In genomic region chr5:134383980-134384697, GRCh38 we compare ENCODE assay signal across 17 cellular contexts. TPM values are rescaled to one million over a fixed set of nuclear protein-coding genes. Genes with fewer than 3 reads are reported as not detected.
DNase-seq lines count a peak whose midpoint lies in the region; ATAC-seq and TF ChIP-seq lines count a peak whose summit lies in the region.
"Had no signal": no experiment of that assay in that cellular context is flagged by ENCODE, and none has a peak within 500 bp of the region (broad histone marks: within the 10 kb centered on the region; RNA-seq: fewer than 3 reads in every experiment).

No MANE protein-coding gene starts in this region.

- peak overlapping the region; percentile 85 for H3K27ac Mint-ChIP-seq in activated naive CD8-positive, alpha-beta T cell treated with anti-CD3 and anti-CD28 coated beads for 36 hours
- peak overlapping the region; percentile 79 for H3K27ac Mint-ChIP-seq in stimulated activated effector memory CD8-positive, alpha-beta T cell treated with anti-CD3 and anti-CD28 coated beads, Interleukin-12 subunit alpha, Interleukin-12 subunit beta, amount 100 ng/mL, for 72 hours
- H3K27ac Mint-ChIP-seq: mesothelial cell of epicardium, neural progenitor cell had no signal

- peaks cover 26% of the 10 kb centered on the region for H3K4me1 Mint-ChIP-seq in activated T-cell treated with anti-CD3 and anti-CD28 coated beads, Interleukin-2, amount 50 U/mL, for 4 hours (ENCODE audit: low read depth)
- H3K4me1 Mint-ChIP-seq in activated naive CD8-positive, alpha-beta T cell treated with anti-CD3 and anti-CD28 coated beads for 36 hours = peaks cover 21% of the 10 kb centered on the region
- H3K4me1 Mint-ChIP-seq in stimulated activated effector memory CD8-positive, alpha-beta T cell treated with anti-CD3 and anti-CD28 coated beads, Interleukin-12 subunit alpha, Interleukin-12 subunit beta, amount 100 ng/mL, for 72 hours = peaks cover 13% of the 10 kb centered on the region
- H3K4me1 Mint-ChIP-seq: mesothelial cell of epicardium, neural progenitor cell had no signal

- peak overlapping the region; percentile 11 for H3K4me3 Mint-ChIP-seq in activated T-cell treated with anti-CD3 and anti-CD28 coated beads, Interleukin-2, amount 50 U/mL, for 4 hours
- peak overlapping the region; percentile 45 for H3K4me3 Mint-ChIP-seq in activated naive CD8-positive, alpha-beta T cell treated with anti-CD3 and anti-CD28 coated beads for 36 hours
- no peak overlapping the region for H3K4me3 Mint-ChIP-seq in stimulated activated effector memory CD8-positive, alpha-beta T cell treated with anti-CD3 and anti-CD28 coated beads, Interleukin-12 subunit alpha, Interleukin-12 subunit beta, amount 100 ng/mL, for 72 hours
- H3K4me3 Mint-ChIP-seq: mesothelial cell of epicardium, neural progenitor cell had no signal

- no peaks in the 10 kb centered on the region for H3K27me3 Mint-ChIP-seq in activated T-cell treated with anti-CD3 and anti-CD28 coated beads, Interleukin-2, amount 50 U/mL, for 4 hours (ENCODE audit: low read depth)
- H3K27me3 Mint-ChIP-seq in activated naive CD8-positive, alpha-beta T cell treated with anti-CD3 and anti-CD28 coated beads for 36 hours = no peaks in the 10 kb centered on the region

- no peak for DNase-seq in activated T-cell treated with anti-CD3 and anti-CD28 coated beads, Interleukin-2, amount 50 U/mL, for 4 hours
- DNase-seq in activated T-cell treated with anti-CD3 and anti-CD28 coated beads, Interleukin-2, amount 50 U/mL, for 1 hour = no peak
- DNase-seq in GM13977 (ENCODE audit: low spot score) = peak; percentile 35
- DNase-seq in activated naive CD8-positive, alpha-beta T cell treated with anti-CD3 and anti-CD28 coated beads for 36 hours = no peak
- no peak for DNase-seq in stimulated activated effector memory CD8-positive, alpha-beta T cell treated with anti-CD3 and anti-CD28 coated beads, Interleukin-12 subunit alpha, Interleukin-12 subunit beta, amount 100 ng/mL, for 72 hours (ENCODE audit: low spot score in 2 of 2)
- no peak for DNase-seq in NCI-H82 treated with DMSO at 0.1 percent for 48 hours (lab: John Stamatoyannopoulos, UW; ENCODE audit: unreplicated experiment)
- DNase-seq in Right ventricle myocardium superior = no peak
- no peak for DNase-seq in DMS79 (lab: John Stamatoyannopoulos, UW)
- DNase-seq: erythroblast; H7; NCI-H2029; NCI-H510A; retina; stimulated activated naive CD4-positive, alpha-beta T cell treated with Interleukin-2 at 50 U/mL for 16 hours; SW 1271 had no signal

- intact Hi-C loops in Right ventricle myocardium superior (cut with DNase I) = no loop called here

- TF ChIP-seq CTCF in GM13977 (IDR thresholded peaks at IDR 0.05; ENCODE audit: extremely low read depth, insufficient read depth, missing control alignments) = no peak

- peak; percentile 34 to 64 for ATAC-seq in activated T-cell treated with anti-CD3 and anti-CD28 coated beads, Interleukin-2, amount 50 U/mL, for 4 hours
- ATAC-seq in stimulated activated effector memory CD8-positive, alpha-beta T cell treated with anti-CD3 and anti-CD28 coated beads, Interleukin-12 subunit alpha, Interleukin-12 subunit beta, amount 100 ng/mL, for 72 hours = no peak
- no peak for ATAC-seq in Right ventricle myocardium superior (ENCODE audit: poor library complexity)

- H3K9me3 Mint-ChIP-seq in activated T-cell treated with anti-CD3 and anti-CD28 coated beads, Interleukin-2, amount 50 U/mL, for 4 hours = no peaks in the 10 kb centered on the region
- H3K9me3 Mint-ChIP-seq in activated naive CD8-positive, alpha-beta T cell treated with anti-CD3 and anti-CD28 coated beads for 36 hours = no peaks in the 10 kb centered on the region
- no peaks in the 10 kb centered on the region for H3K9me3 Mint-ChIP-seq in stimulated activated effector memory CD8-positive, alpha-beta T cell treated with anti-CD3 and anti-CD28 coated beads, Interleukin-12 subunit alpha, Interleukin-12 subunit beta, amount 100 ng/mL, for 72 hours
- H3K9me3 Mint-ChIP-seq: mesothelial cell of epicardium, neural progenitor cell had no signal

- in situ Hi-C loops in GM13977 (cut with MboI; ENCODE audit: low pct_unique_long_range_greater_than_20kb, low sequenced_read_pairs, unreplicated experiment) = no loop called here

- peaks cover 33% of the 10 kb centered on the region for H3K36me3 Mint-ChIP-seq in activated T-cell treated with anti-CD3 and anti-CD28 coated beads, Interleukin-2, amount 50 U/mL, for 4 hours (ENCODE audit: insufficient read depth)
- H3K36me3 Mint-ChIP-seq in activated naive CD8-positive, alpha-beta T cell treated with anti-CD3 and anti-CD28 coated beads for 36 hours = peaks cover 33% of the 10 kb centered on the region
- peaks cover 100% of the 10 kb centered on the region for H3K36me3 Mint-ChIP-seq in stimulated activated effector memory CD8-positive, alpha-beta T cell treated with anti-CD3 and anti-CD28 coated beads, Interleukin-12 subunit alpha, Interleukin-12 subunit beta, amount 100 ng/mL, for 72 hours

RNA-seq across cellular contexts. Expression of gene UBE2B, which starts 12.8 kb away (rescaled TPM):
- total RNA-seq in activated T-cell treated with anti-CD3 and anti-CD28 coated beads, Interleukin-2, amount 50 U/mL, for 4 hours = 100 to 1,000 TPM in 1 of 3 donors, 10 to 100 TPM in 2; 84.1 to 104 (median 95.9) TPM
- 10 to 100 TPM; 93.8 to 94.0 TPM for total RNA-seq in activated naive CD8-positive, alpha-beta T cell treated with anti-CD3 and anti-CD28 coated beads for 36 hours
- 236 TPM for total RNA-seq in Right ventricle myocardium superior

RNA-seq across cellular contexts. Expression of gene CDKL3, which starts 17.2 kb away (rescaled TPM):
- total RNA-seq in activated T-cell treated with anti-CD3 and anti-CD28 coated beads, Interleukin-2, amount 50 U/mL, for 4 hours = 1 to 10 TPM in 2 of 3 donors, under 1 TPM in 1; 0.71 to 1.8 (median 1.3) TPM
- 1 to 10 TPM; 1.6 to 3.6 TPM for total RNA-seq in activated naive CD8-positive, alpha-beta T cell treated with anti-CD3 and anti-CD28 coated beads for 36 hours
- total RNA-seq in Right ventricle myocardium superior = 5.2 TPM

RNA-seq across cellular contexts. Expression of gene CDKN2AIPNL, which starts 27.5 kb away (rescaled TPM):
- 10 to 100 TPM; 44.0 to 44.4 (median 44.0) TPM for total RNA-seq in activated T-cell treated with anti-CD3 and anti-CD28 coated beads, Interleukin-2, amount 50 U/mL, for 4 hours
- 10 to 100 TPM; 42.6 to 44.5 TPM for total RNA-seq in activated naive CD8-positive, alpha-beta T cell treated with anti-CD3 and anti-CD28 coated beads for 36 hours
- 43.1 TPM for total RNA-seq in Right ventricle myocardium superior

Comparison
In these comparisons a context has a peak if more than half of its experiments do, and no peak if none do; other contexts are left out.
1. ATAC-seq: peak in activated T-cell treated with anti-CD3 and anti-CD28 coated beads, Interleukin-2, amount 50 U/mL, for 4 hours (2 of 2); none in stimulated activated effector memory CD8-positive, alpha-beta T cell treated with anti-CD3 and anti-CD28 coated beads, Interleukin-12 subunit alpha, Interleukin-12 subunit beta, amount 100 ng/mL, for 72 hours (single experiment) and Right ventricle myocardium superior (single experiment).